Comparison of ENCODE assay signal across 18 cellular contexts in genomic region chr2:122100371-122101150, GRCh38.
DNase-seq lines count a peak whose midpoint lies in the region; ATAC-seq, FAIRE-seq and TF ChIP-seq lines count a peak whose summit lies in the region.
"Had no signal": no experiment of that assay in that cellular context is flagged by ENCODE, and none has a peak within 500 bp of the region (broad histone marks: within the 10 kb centered on the region; RNA-seq: fewer than 3 reads in every experiment).

No MANE protein-coding gene starts in this region.

- H3K27ac ChIP-seq in right atrium auricular region, result no peak overlapping the region
- H3K27ac ChIP-seq: uterus had no signal

- no peak overlapping the region for H3K4me3 Mint-ChIP-seq in stimulated activated effector memory CD8-positive, alpha-beta T cell treated with anti-CD3 and anti-CD28 coated beads, Interleukin-12 subunit alpha, Interleukin-12 subunit beta, amount 100 ng/mL, for 72 hours
- H3K4me3 Mint-ChIP-seq: B cell had no signal

- H3K4me1 Mint-ChIP-seq in stimulated activated effector memory CD8-positive, alpha-beta T cell treated with anti-CD3 and anti-CD28 coated beads, Interleukin-12 subunit alpha, Interleukin-12 subunit beta, amount 100 ng/mL, for 72 hours, result no peaks in the 10 kb centered on the region
- H3K4me1 Mint-ChIP-seq: B cell had no signal

- H3K9me3 Mint-ChIP-seq in stimulated activated effector memory CD8-positive, alpha-beta T cell treated with anti-CD3 and anti-CD28 coated beads, Interleukin-12 subunit alpha, Interleukin-12 subunit beta, amount 100 ng/mL, for 72 hours, result no peaks in the 10 kb centered on the region

- no peaks in the 10 kb centered on the region for H3K27me3 ChIP-seq in H7 (ENCODE audit: control insufficient read depth, insufficient read depth, low read length)
- no peaks in the 10 kb centered on the region for H3K27me3 ChIP-seq in bronchial epithelial cell (ENCODE audit: control insufficient read depth, insufficient read depth, low read length)
- H3K27me3 ChIP-seq in right atrium auricular region, result no peaks in the 10 kb centered on the region
- H3K27me3 ChIP-seq: uterus had no signal

- H3K4me3 ChIP-seq in H7 (ENCODE audit: insufficient read depth, low read depth, low read length) (no peak overlapping the region), bronchial epithelial cell (ENCODE audit: low read depth, low read length) (no peak overlapping the region), right atrium auricular region (no peak overlapping the region)
- H3K4me3 ChIP-seq: uterus had no signal

- TF ChIP-seq CTCF in bronchial epithelial cell (IDR thresholded peaks at IDR 0.05; ENCODE audit: insufficient read depth, low read length, severe bottlenecking) (no peak), right atrium auricular region (IDR thresholded peaks at IDR 0.05) (no peak)

- no peaks in the 10 kb centered on the region for H3K4me1 ChIP-seq in right atrium auricular region
- H3K4me1 ChIP-seq: uterus had no signal

- H3K27ac Mint-ChIP-seq in stimulated activated effector memory CD8-positive, alpha-beta T cell treated with anti-CD3 and anti-CD28 coated beads, Interleukin-12 subunit alpha, Interleukin-12 subunit beta, amount 100 ng/mL, for 72 hours, result no peak overlapping the region
- H3K27ac Mint-ChIP-seq: B cell had no signal

- DNase-seq in H7 (peak; percentile 3), bronchial epithelial cell (ENCODE audit: low read depth) (no peak), iPS-NIHi11 (ENCODE audit: low spot score) (peak; percentile 46), urothelium cell line (ENCODE audit: low spot score) (peak; percentile 83), right atrium auricular region (ENCODE audit: low spot score) (no peak)
- no peak for DNase-seq in stimulated activated effector memory CD8-positive, alpha-beta T cell treated with anti-CD3 and anti-CD28 coated beads, Interleukin-12 subunit alpha, Interleukin-12 subunit beta, amount 100 ng/mL, for 72 hours (ENCODE audit: low spot score in 2 of 2)
- DNase-seq: activated CD4-positive, alpha-beta T cell treated with anti-CD3 and anti-CD28 coated beads for 1 hour; activated effector memory CD4-positive, alpha-beta T cell treated with anti-CD3 and anti-CD28 coated beads, Interleukin-2, amount 50 U/mL, for 16 hours; cerebellar nuclear complex; hypothalamus; Kasumi-1; left ventricle myocardium superior; NCI-H1105; NCI-H2107; uterus had no signal

- no peaks in the 10 kb centered on the region for H3K9me3 ChIP-seq in right atrium auricular region
- H3K9me3 ChIP-seq: uterus had no signal

- no peak for ATAC-seq in stimulated activated effector memory CD8-positive, alpha-beta T cell treated with anti-CD3 and anti-CD28 coated beads, Interleukin-12 subunit alpha, Interleukin-12 subunit beta, amount 100 ng/mL, for 72 hours
- ATAC-seq in GM18873 (IDR thresholded peaks at IDR 0.05; ENCODE audit: low FRiP score, unreplicated experiment), result no peak
- ATAC-seq: left ventricle myocardium superior, PC-3 had no signal

- H3K36me3 ChIP-seq in H7 (replicated peaks; ENCODE audit: control insufficient read depth, insufficient read depth, low read length) (no peaks in the 10 kb centered on the region), bronchial epithelial cell (ENCODE audit: control insufficient read depth, insufficient read depth, low read length) (no peaks in the 10 kb centered on the region), right atrium auricular region (no peaks in the 10 kb centered on the region)
- H3K36me3 ChIP-seq: uterus had no signal

- no peaks in the 10 kb centered on the region for H3K36me3 Mint-ChIP-seq in stimulated activated effector memory CD8-positive, alpha-beta T cell treated with anti-CD3 and anti-CD28 coated beads, Interleukin-12 subunit alpha, Interleukin-12 subunit beta, amount 100 ng/mL, for 72 hours

- FAIRE-seq in bronchial epithelial cell (lab: Jason Lieb, UNC), result peak; percentile 47
- FAIRE-seq in urothelium cell line (lab: Jason Lieb, UNC), result no peak

Comparison
In these comparisons a context has a peak if more than half of its experiments do, and no peak if none do; other contexts are left out.
1. DNase-seq: peak in H7 (single experiment), iPS-NIHi11 (single experiment) and urothelium cell line (single experiment); none in bronchial epithelial cell (single experiment), stimulated activated effector memory CD8-positive, alpha-beta T cell treated with anti-CD3 and anti-CD28 coated beads, Interleukin-12 subunit alpha, Interleukin-12 subunit beta, amount 100 ng/mL, for 72 hours (0 of 2) and right atrium auricular region (single experiment).